In genomic region chr13:107210216-107211010, GRCh38 we compare ENCODE assay signal across 12 cellular contexts.
A peak's percentile ranks its signal among the peaks of the same experiment; 100 is the strongest.
DNase-seq lines count a peak whose midpoint lies in the region; ATAC-seq and TF ChIP-seq lines count a peak whose summit lies in the region.
"Had no signal": no experiment of that assay in that cellular context is flagged by ENCODE, and none has a peak within 500 bp of the region (broad histone marks: within the 10 kb centered on the region; RNA-seq: fewer than 3 reads in every experiment).

No MANE protein-coding gene starts in this region.

- ATAC-seq in HG03025 (IDR thresholded peaks at IDR 0.05; ENCODE audit: low FRiP score, unreplicated experiment), result no peak
- ATAC-seq: CD8-positive, alpha-beta T cell had no signal

- no peak overlapping the region for H3K4me3 Mint-ChIP-seq in Calu3 (ENCODE audit: low read depth, unreplicated experiment)
- H3K4me3 Mint-ChIP-seq: activated T-cell treated with anti-CD3 and anti-CD28 coated beads, Interleukin-2, amount 50 U/mL, for 24 hours; CD8-positive, alpha-beta T cell; dendritic cell treated with granulocyte-macrophage colony-stimulating factor and Interleukin-4, amounts not matched to agents 40 ng/mL and 50 ng/mL, for 4 days; T-helper 2 cell treated with Interferon-gamma antibody and Interleukin-4, amounts not matched to agents 5 μg/mL and 100 μg/mL, for 36 hours had no signal

- peak overlapping the region; percentile 62 for H3K4me2 ChIP-seq in osteoblast (ENCODE audit: insufficient read depth, low read length)

- no peak overlapping the region for H3K27ac Mint-ChIP-seq in Calu3 (ENCODE audit: unreplicated experiment)
- H3K27ac Mint-ChIP-seq: activated T-cell treated with anti-CD3 and anti-CD28 coated beads, Interleukin-2, amount 50 U/mL, for 24 hours; CD8-positive, alpha-beta T cell; dendritic cell treated with granulocyte-macrophage colony-stimulating factor and Interleukin-4, amounts not matched to agents 40 ng/mL and 50 ng/mL, for 4 days; T-helper 2 cell treated with Interferon-gamma antibody and Interleukin-4, amounts not matched to agents 5 μg/mL and 100 μg/mL, for 36 hours had no signal

- intact Hi-C loops in Calu3 (cut with micrococcal nuclease; ENCODE audit: unreplicated experiment), result loop anchor here (2.0 kb wide), 2 partner anchors 440 to 944 kb away; no protein-coding TSS in a partner anchor
- intact Hi-C loops in posterior vena cava (cut with DNase I), result loop anchor here (10.0 kb wide), 2 partner anchors 444 to 934 kb away; no protein-coding TSS in a partner anchor

- no peaks in the 10 kb centered on the region for H3K27me3 ChIP-seq in osteoblast (ENCODE audit: insufficient read depth, low read length)

- no peaks in the 10 kb centered on the region for H3K79me2 ChIP-seq in osteoblast (ENCODE audit: insufficient read depth, low read length)

- H4K20me1 ChIP-seq in osteoblast (ENCODE audit: insufficient read depth, low read length), result no peaks in the 10 kb centered on the region

- no peak overlapping the region for H3K27ac ChIP-seq in osteoblast (ENCODE audit: low read depth, low read length)

- no peaks in the 10 kb centered on the region for H3K9me3 Mint-ChIP-seq in Calu3 (ENCODE audit: low read depth, unreplicated experiment)
- H3K9me3 Mint-ChIP-seq: activated T-cell treated with anti-CD3 and anti-CD28 coated beads, Interleukin-2, amount 50 U/mL, for 24 hours; CD8-positive, alpha-beta T cell; dendritic cell treated with granulocyte-macrophage colony-stimulating factor and Interleukin-4, amounts not matched to agents 40 ng/mL and 50 ng/mL, for 4 days; T-helper 2 cell treated with Interferon-gamma antibody and Interleukin-4, amounts not matched to agents 5 μg/mL and 100 μg/mL, for 36 hours had no signal

- TF ChIP-seq CTCF in cardiac fibroblast (IDR thresholded peaks at IDR 0.05; ENCODE audit: low read depth, low read length), result no peak
- TF ChIP-seq CTCF in osteoblast (IDR thresholded peaks at IDR 0.05; ENCODE audit: extremely low read depth, low read depth, low read length), result no peak
- no peak for TF ChIP-seq CTCF in Calu3 (IDR thresholded peaks at IDR 0.05; ENCODE audit: unreplicated experiment)

- CTCF ChIA-PET in Calu3 (lab: Charles Lee), result no interaction called here

- H3K36me3 Mint-ChIP-seq in Calu3 (ENCODE audit: insufficient read depth, unreplicated experiment), result no peaks in the 10 kb centered on the region
- H3K36me3 Mint-ChIP-seq: CD8-positive, alpha-beta T cell had no signal

- no peaks in the 10 kb centered on the region for H3K27me3 Mint-ChIP-seq in Calu3 (ENCODE audit: unreplicated experiment)
- H3K27me3 Mint-ChIP-seq: dendritic cell treated with granulocyte-macrophage colony-stimulating factor and Interleukin-4, amounts not matched to agents 40 ng/mL and 50 ng/mL, for 4 days had no signal

- H3K4me1 Mint-ChIP-seq in Calu3 (ENCODE audit: low read depth, unreplicated experiment), result no peaks in the 10 kb centered on the region

- H2AFZ ChIP-seq in osteoblast (ENCODE audit: low read length), result no peak overlapping the region

- no peaks in the 10 kb centered on the region for H3K9me3 ChIP-seq in osteoblast (ENCODE audit: low read depth, low read length)

- BruUV-seq in Calu3 (replicated peaks; lab: Mats Ljungman, UMichigan), result no TSS peak

- peaks cover 16% of the 10 kb centered on the region for H3K4me1 ChIP-seq in osteoblast (ENCODE audit: insufficient read depth, low read length)

- peak; percentile 91 for DNase-seq in DMS53 (lab: John Stamatoyannopoulos, UW)
- DNase-seq in NCI-H2081 (lab: John Stamatoyannopoulos, UW), result peak; percentile 87 to 96
- peak; percentile 15 to 36 for DNase-seq in cardiac fibroblast (ENCODE audit: low read depth in 2 of 2)
- no peak for DNase-seq in osteoblast (ENCODE audit: insufficient read length, low spot score, missing footprints)
- DNase-seq in Calu3, result no peak
- DNase-seq in posterior vena cava (ENCODE audit: low spot score), result no peak
- DNase-seq in activated CD8-positive, alpha-beta memory T cell treated with anti-CD3 and anti-CD28 coated beads for 24 hours, result no peak

- H3K4me3 ChIP-seq in cardiac fibroblast (replicated peaks in 1 of 2; ENCODE audit: low read depth in 2 of 2, low read length in 2 of 2), result no peak overlapping the region
- H3K4me3 ChIP-seq in osteoblast (ENCODE audit: insufficient read depth, low read length), result no peak overlapping the region

- no peaks in the 10 kb centered on the region for H3K36me3 ChIP-seq in osteoblast (ENCODE audit: insufficient read depth, low read length)

Comparison
In these comparisons a context has a peak if more than half of its experiments do, and no peak if none do; other contexts are left out.
1. DNase-seq: peak in DMS53 (single experiment), NCI-H2081 (2 of 2) and cardiac fibroblast (2 of 2); none in osteoblast (single experiment), Calu3 (single experiment), posterior vena cava (single experiment) and activated CD8-positive, alpha-beta memory T cell treated with anti-CD3 and anti-CD28 coated beads for 24 hours (single experiment).